Comparison of ENCODE assay signal across 8 cellular contexts in the genomic region with DNA sequence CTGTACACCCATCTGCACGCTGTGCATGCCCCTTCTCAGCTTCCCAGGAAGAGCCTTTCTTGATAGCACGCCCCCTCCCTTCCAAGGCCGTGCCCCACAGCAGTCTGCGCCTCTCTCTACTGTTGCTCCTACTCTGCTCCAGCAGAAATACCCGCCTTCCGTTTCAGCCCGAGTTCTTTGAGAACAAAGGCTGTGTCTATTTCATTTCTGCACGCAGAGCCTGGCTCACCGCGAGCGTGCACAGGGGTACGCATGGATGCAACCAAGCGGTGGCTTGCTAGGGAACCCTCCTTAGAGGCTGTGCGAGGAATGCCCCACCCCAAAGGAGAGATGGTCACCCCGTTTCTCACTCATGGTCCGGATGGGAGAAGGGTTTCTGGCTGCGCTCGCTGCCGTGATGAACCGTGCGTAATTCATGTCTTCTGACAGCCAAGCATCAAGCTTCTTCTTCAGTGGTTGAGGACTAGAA. TPM values are rescaled to one million over a fixed set of nuclear protein-coding genes. Genes with fewer than 3 reads are reported as not detected.
DNase-seq lines count a peak whose midpoint lies in the region; TF ChIP-seq lines count a peak whose summit lies in the region.

No MANE protein-coding gene starts in this region.

- POLR2A ChIA-PET in CD8-positive, alpha-beta memory T cell (lab: Charles Lee), result no interaction called here

- H3K4me1 Mint-ChIP-seq in HFFc6 (ENCODE audit: low read depth), result peaks cover 24% of the 10 kb centered on the region
- peaks cover 10% of the 10 kb centered on the region for H3K4me1 Mint-ChIP-seq in stimulated activated naive CD8-positive, alpha-beta T cell treated with anti-CD3 and anti-CD28 coated beads, Interleukin-15, Interleukin-2, amounts not matched to agents 100 ng/mL and 50 ng/mL, for 24 hours (ENCODE audit: low read depth)
- H3K4me1 Mint-ChIP-seq in CD8-positive, alpha-beta memory T cell, result peaks cover 5 to 9% (median 5%) of the 10 kb centered on the region in 3 donors

- H3K27ac ChIP-seq in caudate nucleus (ENCODE audit: low read depth, low read length), result peak overlapping the region; percentile 67
- H3K27ac ChIP-seq in CD8-positive, alpha-beta memory T cell (ENCODE audit: low read depth, low read length), result no peak overlapping the region

- H3K4me1 ChIP-seq in CD8-positive, alpha-beta memory T cell (ENCODE audit: insufficient read depth, low read length), result no peaks in the 10 kb centered on the region

- H3K9me3 Mint-ChIP-seq in HFFc6, result no peaks in the 10 kb centered on the region
- no peaks in the 10 kb centered on the region for H3K9me3 Mint-ChIP-seq in stimulated activated naive CD8-positive, alpha-beta T cell treated with anti-CD3 and anti-CD28 coated beads, Interleukin-15, Interleukin-2, amounts not matched to agents 100 ng/mL and 50 ng/mL, for 24 hours
- H3K9me3 Mint-ChIP-seq in CD8-positive, alpha-beta memory T cell, result no peaks in the 10 kb centered on the region

- no peaks in the 10 kb centered on the region for H3K9me3 ChIP-seq in CD8-positive, alpha-beta memory T cell (ENCODE audit: low read length)

- H3K27me3 ChIP-seq in CD8-positive, alpha-beta memory T cell (ENCODE audit: insufficient read depth, low read length, poor library complexity, severe bottlenecking), result no peaks in the 10 kb centered on the region

- CTCF ChIA-PET in CD8-positive, alpha-beta memory T cell (lab: Charles Lee), result no interaction called here

- DNase-seq in D341Med (ENCODE audit: low spot score), result peak; percentile 45
- DNase-seq in HFFc6, result peak; percentile 6
- peak; percentile 2 for DNase-seq in NCI-H524 treated with DMSO at 0.1 percent for 48 hours (lab: John Stamatoyannopoulos, UW)
- peak in 51 of 61 donors; percentile 2 to 77 (median 45) for DNase-seq in caudate nucleus (lab: John Stamatoyannopoulos, UW)
- DNase-seq in kidney glomerular epithelial cell (lab: John Stamatoyannopoulos, UW), result peak; percentile 5
- DNase-seq in CD8-positive, alpha-beta memory T cell, result no peak
- DNase-seq in CD1c-positive myeloid dendritic cell (ENCODE audit: extremely low spot score), result no peak

- H3K36me3 ChIP-seq in CD8-positive, alpha-beta memory T cell (ENCODE audit: insufficient read depth, low read length), result no peaks in the 10 kb centered on the region

- peak overlapping the region; percentile 97 for H3K4me3 Mint-ChIP-seq in HFFc6
- peak overlapping the region; percentile 60 for H3K4me3 Mint-ChIP-seq in stimulated activated naive CD8-positive, alpha-beta T cell treated with anti-CD3 and anti-CD28 coated beads, Interleukin-15, Interleukin-2, amounts not matched to agents 100 ng/mL and 50 ng/mL, for 24 hours
- H3K4me3 Mint-ChIP-seq in CD8-positive, alpha-beta memory T cell, result peak overlapping the region in 2 of 7 donors; percentile 8 to 29

- H3K27ac Mint-ChIP-seq in HFFc6, result peak overlapping the region; percentile 87
- no peak overlapping the region for H3K27ac Mint-ChIP-seq in stimulated activated naive CD8-positive, alpha-beta T cell treated with anti-CD3 and anti-CD28 coated beads, Interleukin-15, Interleukin-2, amounts not matched to agents 100 ng/mL and 50 ng/mL, for 24 hours
- H3K27ac Mint-ChIP-seq in CD8-positive, alpha-beta memory T cell, result no peak overlapping the region

- peaks cover 15% of the 10 kb centered on the region for H3K36me3 Mint-ChIP-seq in HFFc6 (ENCODE audit: low read depth)
- no peaks in the 10 kb centered on the region for H3K36me3 Mint-ChIP-seq in stimulated activated naive CD8-positive, alpha-beta T cell treated with anti-CD3 and anti-CD28 coated beads, Interleukin-15, Interleukin-2, amounts not matched to agents 100 ng/mL and 50 ng/mL, for 24 hours (ENCODE audit: low read depth)
- no peaks in the 10 kb centered on the region for H3K36me3 Mint-ChIP-seq in CD8-positive, alpha-beta memory T cell

- no peak overlapping the region for H3K4me3 ChIP-seq in CD8-positive, alpha-beta memory T cell (ENCODE audit: low read length)

- H3K27me3 Mint-ChIP-seq in HFFc6 (ENCODE audit: insufficient read depth), result peaks cover 4% of the 10 kb centered on the region
- peaks cover 47% of the 10 kb centered on the region for H3K27me3 Mint-ChIP-seq in stimulated activated naive CD8-positive, alpha-beta T cell treated with anti-CD3 and anti-CD28 coated beads, Interleukin-15, Interleukin-2, amounts not matched to agents 100 ng/mL and 50 ng/mL, for 24 hours
- H3K27me3 Mint-ChIP-seq in CD8-positive, alpha-beta memory T cell, result peaks cover 16 to 51% of the 10 kb centered on the region in 2 donors

- TF ChIP-seq CTCF in HFFc6 (IDR thresholded peaks at IDR 0.05), result no peak; the same call in 1 of the 2 replicates

RNA-seq across cellular contexts. Expression of a gene that starts 0.4 kb away (rescaled TPM):
- total RNA-seq in HFFc6 (2021; fragmentation: NEBNext Ultra II Directional; extraction: Animal tissue kit (Norgen Biotek cat#: 25700)), result 1 to 10 TPM; 5.6 to 6.6 (median 6.0) TPM
- total RNA-seq in CD8-positive, alpha-beta memory T cell, result not detected
- not detected for polyA plus RNA-seq in CD8-positive, alpha-beta memory T cell

Comparison
In these comparisons a context has a peak if more than half of its experiments do, and no peak if none do; other contexts are left out.
1. DNase-seq: peak in D341Med (single experiment), HFFc6 (single experiment), NCI-H524 treated with DMSO at 0.1 percent for 48 hours (single experiment), caudate nucleus (51 of 61) and kidney glomerular epithelial cell (single experiment); none in CD8-positive, alpha-beta memory T cell (0 of 5) and CD1c-positive myeloid dendritic cell (single experiment).
2. RNA of a gene that starts 0.4 kb away (total RNA-seq): 5.6 to 6.6 TPM in HFFc6; not detected in CD8-positive, alpha-beta memory T cell; every median in the first group is over 4 times any median in the second.